19 cellular contexts compared by ENCODE assay signal in genomic region chrX:39873111-39873510, GRCh38.
"Had no signal": no experiment of that assay in that cellular context is flagged by ENCODE, and none has a peak within 500 bp of the region (broad histone marks: within the 10 kb centered on the region; RNA-seq: fewer than 3 reads in every experiment).

No MANE protein-coding gene starts in this region.

- H3K9me3 Mint-ChIP-seq: central memory CD8-positive, alpha-beta T cell; stimulated activated naive B cell treated with anti-CD40 and anti-IgM and Interleukin-4, amounts not matched to agents 10 μg/mL and 1 μg/mL and 100 μg/mL, for 72 hours had no signal

- DNase-seq: activated CD4-positive, alpha-beta T cell treated with anti-CD3 and anti-CD28 coated beads, Interleukin-2, amount 50 U/mL, for 1 hour; activated CD4-positive, CD25-positive, alpha-beta regulatory T cell; activated CD8-positive, alpha-beta memory T cell treated with anti-CD3 and anti-CD28 coated beads for 24 hours; activated effector memory CD4-positive, alpha-beta T cell treated with Interleukin-2 at 50 U/mL for 16 hours; activated naive CD8-positive, alpha-beta T cell treated with anti-CD3 and anti-CD28 coated beads for 36 hours; effector memory CD4-positive, alpha-beta T cell; gastrocnemius medialis; hippocampal formation; kidney glomerular epithelial cell; left ventricle myocardium inferior; naive thymus-derived CD8-positive, alpha-beta T cell; retina; sigmoid colon; stimulated activated CD4-positive, alpha-beta T cell treated with anti-CD3 and anti-CD28 coated beads, Interleukin-15, amount 100 ng/mL, for 24 hours; stimulated activated naive B cell treated with anti-CD40 and anti-IgM and Interleukin-4, amounts not matched to agents 10 μg/mL and 1 μg/mL and 100 μg/mL, for 72 hours; upper lobe of left lung had no signal

- H3K4me3 Mint-ChIP-seq: activated naive CD8-positive, alpha-beta T cell treated with anti-CD3 and anti-CD28 coated beads for 36 hours; central memory CD8-positive, alpha-beta T cell; mesothelial cell of epicardium; naive thymus-derived CD8-positive, alpha-beta T cell; stimulated activated naive B cell treated with anti-CD40 and anti-IgM and Interleukin-4, amounts not matched to agents 10 μg/mL and 1 μg/mL and 100 μg/mL, for 72 hours had no signal

- H3K27ac Mint-ChIP-seq: mesothelial cell of epicardium, progenitor cell of endocrine pancreas had no signal

- H3K36me3 Mint-ChIP-seq: mesothelial cell of epicardium; naive thymus-derived CD8-positive, alpha-beta T cell; stimulated activated naive B cell treated with anti-CD40 and anti-IgM and Interleukin-4, amounts not matched to agents 10 μg/mL and 1 μg/mL and 100 μg/mL, for 72 hours had no signal

- ATAC-seq: gastrocnemius medialis; naive thymus-derived CD8-positive, alpha-beta T cell; stimulated activated naive B cell treated with anti-CD40 and anti-IgM and Interleukin-4, amounts not matched to agents 10 μg/mL and 1 μg/mL and 100 μg/mL, for 72 hours had no signal

- H3K27me3 Mint-ChIP-seq: activated naive CD8-positive, alpha-beta T cell treated with anti-CD3 and anti-CD28 coated beads for 36 hours; central memory CD8-positive, alpha-beta T cell; naive thymus-derived CD8-positive, alpha-beta T cell had no signal
